In the genomic region with DNA sequence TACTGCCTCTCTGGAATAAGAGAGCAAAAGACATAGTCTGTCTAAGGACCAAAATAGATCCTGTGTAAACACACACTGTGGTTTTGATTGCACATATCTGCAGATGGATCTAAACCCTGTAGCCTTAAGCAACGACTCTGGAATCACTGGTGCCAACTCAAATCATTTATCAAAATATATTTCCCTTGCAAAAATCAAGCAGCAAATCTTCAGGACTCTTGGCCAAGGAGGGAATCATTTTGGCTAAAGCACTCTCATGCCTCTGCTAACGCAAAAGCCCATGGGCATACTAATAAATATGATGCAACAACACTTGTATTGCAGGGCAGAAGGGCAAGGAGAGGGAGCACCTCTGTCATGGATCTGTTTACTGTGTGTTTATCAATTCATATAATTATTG, we compare ENCODE assay signal across 19 cellular contexts.
DNase-seq lines count a peak whose midpoint lies in the region; ATAC-seq and TF ChIP-seq lines count a peak whose summit lies in the region.
"Had no signal": no experiment of that assay in that cellular context is flagged by ENCODE, and none has a peak within 500 bp of the region (broad histone marks: within the 10 kb centered on the region; RNA-seq: fewer than 3 reads in every experiment).

No MANE protein-coding gene starts in this region.

- H3K27me3 Mint-ChIP-seq in stimulated activated memory B cell treated with anti-CD40 and anti-IgM and Interleukin-4, amounts not matched to agents 10 μg/mL and 1 μg/mL and 100 μg/mL, for 72 hours: no peaks in the 10 kb centered on the region
- H3K27me3 Mint-ChIP-seq: activated CD4-positive, alpha-beta memory T cell treated with anti-CD3 and anti-CD28 coated beads for 36 hours; natural killer cell treated with Interleukin-12 subunit alpha and Interleukin-12 subunit beta and Interleukin-15 and Interleukin-18, amount 100 ng/mL, for 72 hours had no signal

- DNase-seq in AG08395 (ENCODE audit: low spot score) (peak; percentile 56), GM23248 (peak; percentile 35), hepatocyte (ENCODE audit: low spot score) (no peak), brain microvascular endothelial cell (no peak), superior temporal gyrus (ENCODE audit: extremely low spot score) (no peak)
- no peak for DNase-seq in activated CD4-positive, CD25-positive, alpha-beta regulatory T cell (lab: John Stamatoyannopoulos, UW)
- DNase-seq: activated CD4-positive, alpha-beta memory T cell treated with anti-CD3 and anti-CD28 coated beads for 36 hours; CD8-positive, alpha-beta T cell; effector CD8-positive, alpha-beta T cell; H7; left lung; retina; stimulated activated CD4-positive, alpha-beta T cell treated with anti-CD3 and anti-CD28 coated beads, Interleukin-4, amount 100 ng/mL, for 24 hours; stimulated activated naive CD4-positive, alpha-beta T cell had no signal

- H3K9me3 ChIP-seq in GM23248 (ENCODE audit: low read depth) (no peaks in the 10 kb centered on the region), hepatocyte (ENCODE audit: low read depth) (no peaks in the 10 kb centered on the region)
- H3K9me3 ChIP-seq: left lung, vagina had no signal

- H3K27ac ChIP-seq in GM23248: no peak overlapping the region
- H3K27ac ChIP-seq in VCaP: peak overlapping the region; percentile 59
- no peak overlapping the region for H3K27ac ChIP-seq in hepatocyte
- no peak overlapping the region for H3K27ac ChIP-seq in brain microvascular endothelial cell
- H3K27ac ChIP-seq: left lung, vagina had no signal

- H3K27me3 ChIP-seq in GM23248 (replicated peaks; ENCODE audit: insufficient read depth): no peaks in the 10 kb centered on the region
- H3K27me3 ChIP-seq in hepatocyte: no peaks in the 10 kb centered on the region
- no peaks in the 10 kb centered on the region for H3K27me3 ChIP-seq in brain microvascular endothelial cell (replicated peaks)
- H3K27me3 ChIP-seq: left lung, vagina had no signal

- no peak overlapping the region for H3K9ac ChIP-seq in GM23248

- H3K9me2 ChIP-seq in GM23248 (ENCODE audit: insufficient read depth): no peaks in the 10 kb centered on the region
- H3K9me2 ChIP-seq in hepatocyte (replicated peaks; ENCODE audit: insufficient read depth): no peaks in the 10 kb centered on the region

- H4K20me1 ChIP-seq in GM23248 (ENCODE audit: insufficient read depth): no peaks in the 10 kb centered on the region
- no peaks in the 10 kb centered on the region for H4K20me1 ChIP-seq in hepatocyte (ENCODE audit: insufficient read depth, poor library complexity, severe bottlenecking)

- H3K79me2 ChIP-seq in GM23248 (ENCODE audit: insufficient read depth) (no peaks in the 10 kb centered on the region), hepatocyte (no peaks in the 10 kb centered on the region)

- H3K9me3 Mint-ChIP-seq in stimulated activated memory B cell treated with anti-CD40 and anti-IgM and Interleukin-4, amounts not matched to agents 10 μg/mL and 1 μg/mL and 100 μg/mL, for 72 hours: no peaks in the 10 kb centered on the region
- H3K9me3 Mint-ChIP-seq: activated CD4-positive, alpha-beta memory T cell treated with anti-CD3 and anti-CD28 coated beads for 36 hours; activated T-helper 2 cell treated with anti-CD3 and anti-CD28 coated beads, Interferon-gamma antibody, Interleukin-2, Interleukin-4, amounts not matched to agents 10 μg/mL and 5 μg/mL and 100 μg/mL, durations not matched to agents 14 hours and 24 hours and 36 hours; CD8-positive, alpha-beta T cell; natural killer cell treated with Interleukin-12 subunit alpha and Interleukin-12 subunit beta and Interleukin-15 and Interleukin-18, amount 100 ng/mL, for 72 hours had no signal

- in situ Hi-C loops in GM23248 (cut with MboI): no loop called here
- in situ Hi-C loops in brain microvascular endothelial cell (cut with HindIII; ENCODE audit: low pct_ligation_motif_present, low sequenced_read_pairs): no loop called here

- TF ChIP-seq CTCF in VCaP (conservative IDR thresholded peaks at IDR 0.05): no peak
- TF ChIP-seq CTCF in hepatocyte (IDR thresholded peaks at IDR 0.05; ENCODE audit: poor library complexity): no peak
- TF ChIP-seq CTCF in brain microvascular endothelial cell (IDR thresholded peaks at IDR 0.05; ENCODE audit: low read depth, low read length, missing control alignments): no peak

- H3K4me3 Mint-ChIP-seq in stimulated activated memory B cell treated with anti-CD40 and anti-IgM and Interleukin-4, amounts not matched to agents 10 μg/mL and 1 μg/mL and 100 μg/mL, for 72 hours: no peak overlapping the region
- H3K4me3 Mint-ChIP-seq: activated CD4-positive, alpha-beta memory T cell treated with anti-CD3 and anti-CD28 coated beads for 36 hours; CD8-positive, alpha-beta T cell; natural killer cell treated with Interleukin-12 subunit alpha and Interleukin-12 subunit beta and Interleukin-15 and Interleukin-18, amount 100 ng/mL, for 72 hours had no signal

- H3K27ac Mint-ChIP-seq in stimulated activated memory B cell treated with anti-CD40 and anti-IgM and Interleukin-4, amounts not matched to agents 10 μg/mL and 1 μg/mL and 100 μg/mL, for 72 hours: no peak overlapping the region
- H3K27ac Mint-ChIP-seq: activated CD4-positive, alpha-beta memory T cell treated with anti-CD3 and anti-CD28 coated beads for 36 hours; activated T-helper 2 cell treated with anti-CD3 and anti-CD28 coated beads, Interferon-gamma antibody, Interleukin-2, Interleukin-4, amounts not matched to agents 10 μg/mL and 5 μg/mL and 100 μg/mL, durations not matched to agents 14 hours and 24 hours and 36 hours; CD8-positive, alpha-beta T cell; natural killer cell treated with Interleukin-12 subunit alpha and Interleukin-12 subunit beta and Interleukin-15 and Interleukin-18, amount 100 ng/mL, for 72 hours had no signal

- H3K4me1 ChIP-seq in GM23248 (ENCODE audit: insufficient read depth) (peaks cover 16% of the 10 kb centered on the region), hepatocyte (ENCODE audit: insufficient read depth) (no peaks in the 10 kb centered on the region)
- H3K4me1 ChIP-seq: left lung, vagina had no signal

- H3K36me3 ChIP-seq in GM23248 (ENCODE audit: low read depth) (no peaks in the 10 kb centered on the region), hepatocyte (replicated peaks; ENCODE audit: insufficient read depth, low read depth) (no peaks in the 10 kb centered on the region), brain microvascular endothelial cell (replicated peaks) (no peaks in the 10 kb centered on the region)
- H3K36me3 ChIP-seq: left lung, vagina had no signal

- H3K36me3 Mint-ChIP-seq in stimulated activated memory B cell treated with anti-CD40 and anti-IgM and Interleukin-4, amounts not matched to agents 10 μg/mL and 1 μg/mL and 100 μg/mL, for 72 hours: no peaks in the 10 kb centered on the region
- H3K36me3 Mint-ChIP-seq: activated CD4-positive, alpha-beta memory T cell treated with anti-CD3 and anti-CD28 coated beads for 36 hours; CD8-positive, alpha-beta T cell; natural killer cell treated with Interleukin-12 subunit alpha and Interleukin-12 subunit beta and Interleukin-15 and Interleukin-18, amount 100 ng/mL, for 72 hours had no signal

- H2AFZ ChIP-seq in GM23248 (peak overlapping the region; percentile 39), hepatocyte (peak overlapping the region; percentile 14)

- H3K4me1 Mint-ChIP-seq in stimulated activated memory B cell treated with anti-CD40 and anti-IgM and Interleukin-4, amounts not matched to agents 10 μg/mL and 1 μg/mL and 100 μg/mL, for 72 hours: no peaks in the 10 kb centered on the region

- H3F3A ChIP-seq in GM23248 (ENCODE audit: insufficient read depth): 0 out of 2 replicates have a peak, but pooled peaks cover 9% of the 10 kb centered on the region

- 20 to 24% methylated on average over 2 of the region's 2 CpGs for WGBS in GM23248 (ENCODE audit: low coverage in 1 of 2, low lambda C conversion rate in 2 of 2, missing lambda C conversion rate in 2 of 2), 2 experiments
- 40% methylated on average over 2 of the region's 2 CpGs for WGBS in hepatocyte (ENCODE audit: low lambda C conversion rate, missing lambda C conversion rate)

- H3K4me2 ChIP-seq in GM23248 (ENCODE audit: unreplicated experiment) (peak overlapping the region; percentile 11), hepatocyte (no peak overlapping the region)

- ATAC-seq in stimulated activated memory B cell treated with anti-CD40 and anti-IgM and Interleukin-4, amounts not matched to agents 10 μg/mL and 1 μg/mL and 100 μg/mL, for 72 hours: no peak
- ATAC-seq: CD8-positive, alpha-beta T cell; left lung; natural killer cell treated with Interleukin-12 subunit alpha and Interleukin-12 subunit beta and Interleukin-15 and Interleukin-18, amount 100 ng/mL, for 72 hours had no signal

- H3K4me3 ChIP-seq in GM23248 (no peak overlapping the region), hepatocyte (no peak overlapping the region), brain microvascular endothelial cell (ENCODE audit: low read depth, low read length) (no peak overlapping the region)
- H3K4me3 ChIP-seq: left lung, vagina had no signal

Comparison
In these comparisons a context has a peak if more than half of its experiments do, and no peak if none do; other contexts are left out.
1. DNase-seq: peak in AG08395 (single experiment) and GM23248 (single experiment); none in hepatocyte (single experiment), activated CD4-positive, CD25-positive, alpha-beta regulatory T cell (0 of 4), brain microvascular endothelial cell (single experiment) and superior temporal gyrus (single experiment).